In the genomic region with DNA sequence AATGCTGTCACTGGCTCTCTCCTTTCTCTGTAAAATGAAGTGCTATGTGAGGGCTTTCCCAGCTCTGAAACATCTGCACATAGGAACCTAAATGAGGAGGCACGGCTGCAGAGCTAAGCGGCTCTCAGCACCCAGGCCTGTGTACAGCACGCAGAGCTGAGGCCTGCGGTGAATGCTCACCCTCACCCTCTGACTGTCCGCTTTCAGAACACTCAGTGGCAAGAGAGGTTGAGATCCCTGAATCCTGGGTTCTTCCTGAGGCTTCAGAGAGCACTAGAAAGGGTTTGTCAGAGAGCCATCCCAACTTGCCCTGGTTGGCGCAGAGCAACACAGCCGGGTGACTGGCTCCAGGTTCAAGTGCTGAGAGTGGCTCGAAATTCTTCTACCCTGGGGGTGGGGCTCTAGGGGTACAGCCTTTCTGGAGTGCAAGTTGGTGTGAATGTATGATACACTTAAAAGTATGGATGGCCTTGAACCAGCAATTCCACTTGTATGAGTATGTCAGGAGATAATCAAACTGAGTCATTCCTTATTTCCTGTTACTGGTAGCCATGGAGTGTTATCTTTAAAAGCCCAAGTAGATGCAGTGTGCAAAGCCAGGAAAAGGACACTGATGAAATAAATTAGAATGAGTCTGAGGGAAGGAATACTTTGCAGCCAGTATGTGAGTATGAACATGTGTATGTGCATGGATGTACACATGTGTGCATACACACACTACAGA, we compare ENCODE assay signal across 1 cellular context.
TF ChIP-seq lines count a peak whose summit lies in the region.

No MANE protein-coding gene starts in this region.

TF ChIP-seq in HepG2, 621 proteins besides CTCF, POLR2A, EP300 and RAD21 (continues in another document):
- TF ChIP-seq ZBTB20 (CRISPR knock-in tag; IDR thresholded peaks at IDR 0.05; ENCODE audit: borderline replicate concordance, low read depth) (peak; percentile 45; the same call in 1 of the 2 replicates), GABPB1 (CRISPR knock-in tag; IDR thresholded peaks at IDR 0.05) (0 out of 2 replicates have a peak, but pooled peaks have one; percentile 3), ZNF644 (CRISPR knock-in tag; IDR thresholded peaks at IDR 0.05; ENCODE audit: low read depth) (no peak), ATF7 (IDR thresholded peaks at IDR 0.05) (no peak), ATF7 (CRISPR knock-in tag; IDR thresholded peaks at IDR 0.05) (no peak), MEF2D (CRISPR knock-in tag; IDR thresholded peaks at IDR 0.05) (peak; percentile 33; the same call in 1 of the 2 replicates), FOSL2 (CRISPR knock-in tag; IDR thresholded peaks at IDR 0.05) (peak; percentile 86), TCF7 (IDR thresholded peaks at IDR 0.05; ENCODE audit: low read depth) (peak; percentile 31; the same call in 1 of the 2 replicates), RARA (CRISPR knock-in tag; IDR thresholded peaks at IDR 0.05) (peak; percentile 66), MED1 (CRISPR knock-in tag; IDR thresholded peaks at IDR 0.05) (peak; percentile 96), SAP130 (CRISPR knock-in tag; IDR thresholded peaks at IDR 0.05; ENCODE audit: low read depth) (peak; percentile 38), ELF3 (CRISPR knock-in tag; IDR thresholded peaks at IDR 0.05) (0 out of 2 replicates have a peak, but pooled peaks have one; percentile 14), ZNF335 (CRISPR knock-in tag; IDR thresholded peaks at IDR 0.05) (0 out of 2 replicates have a peak, but pooled peaks have one; percentile 31), RXRB (CRISPR knock-in tag; IDR thresholded peaks at IDR 0.05; ENCODE audit: borderline replicate concordance) (peak; percentile 41; the same call in 1 of the 2 replicates), ZNF501 (CRISPR knock-in tag; IDR thresholded peaks at IDR 0.05) (peak; percentile 48; the same call in 1 of the 2 replicates), SP5 (CRISPR knock-in tag; IDR thresholded peaks at IDR 0.05; ENCODE audit: borderline replicate concordance, low read depth) (0 out of 2 replicates have a peak, but pooled peaks have one; percentile 40)
- TF ChIP-seq, protein P1, sequence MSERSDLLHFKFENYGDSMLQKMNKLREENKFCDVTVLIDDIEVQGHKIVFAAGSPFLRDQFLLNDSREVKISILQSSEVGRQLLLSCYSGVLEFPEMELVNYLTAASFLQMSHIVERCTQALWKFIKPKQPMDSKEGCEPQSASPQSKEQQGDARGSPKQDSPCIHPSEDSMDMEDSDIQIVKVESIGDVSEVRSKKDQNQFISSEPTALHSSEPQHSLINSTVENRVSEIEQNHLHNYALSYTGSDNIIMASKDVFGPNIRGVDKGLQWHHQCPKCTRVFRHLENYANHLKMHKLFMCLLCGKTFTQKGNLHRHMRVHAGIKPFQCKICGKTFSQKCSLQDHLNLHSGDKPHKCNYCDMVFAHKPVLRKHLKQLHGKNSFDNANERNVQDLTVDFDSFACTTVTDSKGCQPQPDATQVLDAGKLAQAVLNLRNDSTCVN (CRISPR knock-in tag; IDR thresholded peaks at IDR 0.05; ENCODE audit: borderline replicate concordance): 0 out of 2 replicates have a peak, but pooled peaks have one; percentile 18
- TF ChIP-seq, protein P2, sequence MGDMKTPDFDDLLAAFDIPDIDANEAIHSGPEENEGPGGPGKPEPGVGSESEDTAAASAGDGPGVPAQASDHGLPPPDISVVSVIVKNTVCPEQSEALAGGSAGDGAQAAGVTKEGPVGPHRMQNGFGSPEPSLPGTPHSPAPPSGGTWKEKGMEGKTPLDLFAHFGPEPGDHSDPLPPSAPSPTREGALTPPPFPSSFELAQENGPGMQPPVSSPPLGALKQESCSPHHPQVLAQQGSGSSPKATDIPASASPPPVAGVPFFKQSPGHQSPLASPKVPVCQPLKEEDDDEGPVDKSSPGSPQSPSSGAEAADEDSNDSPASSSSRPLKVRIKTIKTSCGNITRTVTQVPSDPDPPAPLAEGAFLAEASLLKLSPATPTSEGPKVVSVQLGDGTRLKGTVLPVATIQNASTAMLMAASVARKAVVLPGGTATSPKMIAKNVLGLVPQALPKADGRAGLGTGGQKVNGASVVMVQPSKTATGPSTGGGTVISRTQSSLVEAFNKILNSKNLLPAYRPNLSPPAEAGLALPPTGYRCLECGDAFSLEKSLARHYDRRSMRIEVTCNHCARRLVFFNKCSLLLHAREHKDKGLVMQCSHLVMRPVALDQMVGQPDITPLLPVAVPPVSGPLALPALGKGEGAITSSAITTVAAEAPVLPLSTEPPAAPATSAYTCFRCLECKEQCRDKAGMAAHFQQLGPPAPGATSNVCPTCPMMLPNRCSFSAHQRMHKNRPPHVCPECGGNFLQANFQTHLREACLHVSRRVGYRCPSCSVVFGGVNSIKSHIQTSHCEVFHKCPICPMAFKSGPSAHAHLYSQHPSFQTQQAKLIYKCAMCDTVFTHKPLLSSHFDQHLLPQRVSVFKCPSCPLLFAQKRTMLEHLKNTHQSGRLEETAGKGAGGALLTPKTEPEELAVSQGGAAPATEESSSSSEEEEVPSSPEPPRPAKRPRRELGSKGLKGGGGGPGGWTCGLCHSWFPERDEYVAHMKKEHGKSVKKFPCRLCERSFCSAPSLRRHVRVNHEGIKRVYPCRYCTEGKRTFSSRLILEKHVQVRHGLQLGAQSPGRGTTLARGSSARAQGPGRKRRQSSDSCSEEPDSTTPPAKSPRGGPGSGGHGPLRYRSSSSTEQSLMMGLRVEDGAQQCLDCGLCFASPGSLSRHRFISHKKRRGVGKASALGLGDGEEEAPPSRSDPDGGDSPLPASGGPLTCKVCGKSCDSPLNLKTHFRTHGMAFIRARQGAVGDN (CRISPR knock-in tag; IDR thresholded peaks at IDR 0.05): peak; percentile 90
- TF ChIP-seq, protein P3, sequence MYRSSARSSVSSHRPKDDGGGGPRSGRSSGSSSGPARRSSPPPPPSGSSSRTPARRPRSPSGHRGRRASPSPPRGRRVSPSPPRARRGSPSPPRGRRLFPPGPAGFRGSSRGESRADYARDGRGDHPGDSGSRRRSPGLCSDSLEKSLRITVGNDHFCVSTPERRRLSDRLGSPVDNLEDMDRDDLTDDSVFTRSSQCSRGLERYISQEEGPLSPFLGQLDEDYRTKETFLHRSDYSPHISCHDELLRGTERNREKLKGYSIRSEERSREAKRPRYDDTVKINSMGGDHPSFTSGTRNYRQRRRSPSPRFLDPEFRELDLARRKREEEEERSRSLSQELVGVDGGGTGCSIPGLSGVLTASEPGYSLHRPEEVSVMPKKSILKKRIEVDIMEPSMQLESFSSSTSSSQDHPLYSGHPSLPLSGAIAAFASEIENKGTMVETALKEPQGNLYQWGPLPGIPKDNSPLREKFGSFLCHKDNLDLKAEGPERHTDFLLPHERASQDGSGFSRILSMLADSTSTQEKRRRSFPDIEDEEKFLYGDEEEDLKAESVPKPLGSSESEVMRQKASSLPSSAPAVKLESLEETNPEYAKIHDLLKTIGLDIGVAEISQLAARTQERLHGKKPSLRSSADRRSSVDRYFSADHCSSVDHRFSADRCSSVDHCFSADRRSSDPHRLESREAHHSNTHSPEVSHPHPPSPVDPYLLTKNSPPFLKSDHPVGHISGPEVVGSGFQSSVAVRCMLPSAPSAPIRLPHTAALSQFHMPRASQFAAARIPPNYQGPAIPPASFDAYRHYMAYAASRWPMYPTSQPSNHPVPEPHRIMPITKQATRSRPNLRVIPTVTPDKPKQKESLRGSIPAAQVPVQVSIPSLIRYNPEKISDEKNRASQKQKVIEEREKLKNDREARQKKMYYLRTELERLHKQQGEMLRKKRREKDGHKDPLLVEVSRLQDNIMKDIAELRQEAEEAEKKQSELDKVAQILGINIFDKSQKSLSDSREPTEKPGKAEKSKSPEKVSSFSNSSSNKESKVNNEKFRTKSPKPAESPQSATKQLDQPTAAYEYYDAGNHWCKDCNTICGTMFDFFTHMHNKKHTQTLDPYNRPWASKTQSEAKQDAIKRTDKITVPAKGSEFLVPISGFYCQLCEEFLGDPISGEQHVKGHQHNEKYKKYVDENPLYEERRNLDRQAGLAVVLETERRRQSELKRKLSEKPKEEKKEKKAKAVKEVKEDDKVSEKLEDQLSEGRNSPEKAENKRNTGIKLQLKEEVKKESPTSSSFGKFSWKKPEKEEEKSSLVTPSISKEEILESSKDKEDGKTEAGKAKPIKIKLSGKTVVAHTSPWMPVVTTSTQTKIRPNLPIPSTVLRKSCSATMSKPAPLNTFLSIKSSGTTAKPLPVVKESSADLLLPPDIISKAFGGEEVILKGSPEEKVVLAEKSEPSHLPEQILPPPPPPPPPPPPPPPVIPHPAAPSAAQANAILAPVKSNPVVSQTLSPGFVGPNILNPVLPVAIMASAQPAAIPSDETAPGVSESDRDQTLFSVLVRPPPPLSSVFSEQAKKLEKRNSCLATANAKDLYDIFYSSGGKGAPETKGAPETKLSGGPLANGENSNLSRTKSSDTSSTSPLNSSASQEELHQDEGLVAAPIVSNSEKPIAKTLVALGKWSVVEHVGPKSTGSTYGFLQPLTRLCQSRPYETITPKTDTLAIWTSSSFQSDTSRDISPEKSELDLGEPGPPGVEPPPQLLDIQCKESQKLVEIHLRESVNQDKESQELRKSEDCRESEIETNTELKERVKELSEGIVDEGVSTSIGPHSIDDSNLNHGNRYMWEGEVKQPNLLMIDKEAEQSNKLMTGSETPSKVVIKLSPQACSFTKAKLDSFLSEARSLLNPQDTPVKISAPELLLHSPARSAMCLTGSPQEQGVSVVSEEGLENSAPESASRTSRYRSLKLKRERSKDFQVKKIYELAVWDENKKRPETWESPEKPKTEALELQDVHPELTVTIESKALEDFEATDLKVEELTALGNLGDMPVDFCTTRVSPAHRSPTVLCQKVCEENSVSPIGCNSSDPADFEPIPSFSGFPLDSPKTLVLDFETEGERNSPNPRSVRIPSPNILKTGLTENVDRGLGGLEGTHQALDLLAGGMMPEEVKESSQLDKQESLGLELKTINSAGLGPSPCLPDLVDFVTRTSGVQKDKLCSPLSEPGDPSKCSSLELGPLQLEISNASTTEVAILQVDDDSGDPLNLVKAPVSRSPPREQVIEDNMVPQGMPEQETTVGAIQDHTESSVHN (CRISPR knock-in tag; IDR thresholded peaks at IDR 0.05): no peak
- TF ChIP-seq, protein P4, sequence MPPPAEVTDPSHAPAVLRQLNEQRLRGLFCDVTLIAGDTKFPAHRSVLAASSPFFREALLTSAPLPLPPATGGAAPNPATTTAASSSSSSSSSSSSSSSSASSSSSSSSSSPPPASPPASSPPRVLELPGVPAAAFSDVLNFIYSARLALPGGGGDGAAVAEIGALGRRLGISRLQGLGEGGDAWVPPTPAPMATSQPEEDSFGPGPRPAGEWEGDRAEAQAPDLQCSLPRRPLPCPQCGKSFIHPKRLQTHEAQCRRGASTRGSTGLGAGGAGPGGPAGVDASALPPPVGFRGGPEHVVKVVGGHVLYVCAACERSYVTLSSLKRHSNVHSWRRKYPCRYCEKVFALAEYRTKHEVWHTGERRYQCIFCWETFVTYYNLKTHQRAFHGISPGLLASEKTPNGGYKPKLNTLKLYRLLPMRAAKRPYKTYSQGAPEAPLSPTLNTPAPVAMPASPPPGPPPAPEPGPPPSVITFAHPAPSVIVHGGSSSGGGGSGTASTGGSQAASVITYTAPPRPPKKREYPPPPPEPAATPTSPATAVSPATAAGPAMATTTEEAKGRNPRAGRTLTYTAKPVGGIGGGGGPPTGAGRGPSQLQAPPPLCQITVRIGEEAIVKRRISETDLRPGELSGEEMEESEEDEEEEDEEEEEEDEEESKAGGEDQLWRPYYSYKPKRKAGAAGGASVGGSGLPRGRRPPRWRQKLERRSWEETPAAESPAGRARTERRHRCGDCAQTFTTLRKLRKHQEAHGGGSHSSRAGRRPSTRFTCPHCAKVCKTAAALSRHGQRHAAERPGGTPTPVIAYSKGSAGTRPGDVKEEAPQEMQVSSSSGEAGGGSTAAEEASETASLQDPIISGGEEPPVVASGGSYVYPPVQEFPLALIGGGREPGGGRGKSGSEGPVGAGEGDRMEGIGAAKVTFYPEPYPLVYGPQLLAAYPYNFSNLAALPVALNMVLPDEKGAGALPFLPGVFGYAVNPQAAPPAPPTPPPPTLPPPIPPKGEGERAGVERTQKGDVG (CRISPR knock-in tag; IDR thresholded peaks at IDR 0.05; ENCODE audit: borderline replicate concordance): peak; percentile 77; the same call in 1 of the 2 replicates
- TF ChIP-seq, protein P5, sequence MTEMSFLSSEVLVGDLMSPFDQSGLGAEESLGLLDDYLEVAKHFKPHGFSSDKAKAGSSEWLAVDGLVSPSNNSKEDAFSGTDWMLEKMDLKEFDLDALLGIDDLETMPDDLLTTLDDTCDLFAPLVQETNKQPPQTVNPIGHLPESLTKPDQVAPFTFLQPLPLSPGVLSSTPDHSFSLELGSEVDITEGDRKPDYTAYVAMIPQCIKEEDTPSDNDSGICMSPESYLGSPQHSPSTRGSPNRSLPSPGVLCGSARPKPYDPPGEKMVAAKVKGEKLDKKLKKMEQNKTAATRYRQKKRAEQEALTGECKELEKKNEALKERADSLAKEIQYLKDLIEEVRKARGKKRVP (CRISPR knock-in tag; IDR thresholded peaks at IDR 0.05): peak in 1 of 2 experiments; percentile 82; a peak in 2 of 4 replicates
- TF ChIP-seq, protein P6, sequence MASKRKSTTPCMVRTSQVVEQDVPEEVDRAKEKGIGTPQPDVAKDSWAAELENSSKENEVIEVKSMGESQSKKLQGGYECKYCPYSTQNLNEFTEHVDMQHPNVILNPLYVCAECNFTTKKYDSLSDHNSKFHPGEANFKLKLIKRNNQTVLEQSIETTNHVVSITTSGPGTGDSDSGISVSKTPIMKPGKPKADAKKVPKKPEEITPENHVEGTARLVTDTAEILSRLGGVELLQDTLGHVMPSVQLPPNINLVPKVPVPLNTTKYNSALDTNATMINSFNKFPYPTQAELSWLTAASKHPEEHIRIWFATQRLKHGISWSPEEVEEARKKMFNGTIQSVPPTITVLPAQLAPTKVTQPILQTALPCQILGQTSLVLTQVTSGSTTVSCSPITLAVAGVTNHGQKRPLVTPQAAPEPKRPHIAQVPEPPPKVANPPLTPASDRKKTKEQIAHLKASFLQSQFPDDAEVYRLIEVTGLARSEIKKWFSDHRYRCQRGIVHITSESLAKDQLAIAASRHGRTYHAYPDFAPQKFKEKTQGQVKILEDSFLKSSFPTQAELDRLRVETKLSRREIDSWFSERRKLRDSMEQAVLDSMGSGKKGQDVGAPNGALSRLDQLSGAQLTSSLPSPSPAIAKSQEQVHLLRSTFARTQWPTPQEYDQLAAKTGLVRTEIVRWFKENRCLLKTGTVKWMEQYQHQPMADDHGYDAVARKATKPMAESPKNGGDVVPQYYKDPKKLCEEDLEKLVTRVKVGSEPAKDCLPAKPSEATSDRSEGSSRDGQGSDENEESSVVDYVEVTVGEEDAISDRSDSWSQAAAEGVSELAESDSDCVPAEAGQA (IDR thresholded peaks at IDR 0.05; ENCODE audit: low read depth): no peak
- TF ChIP-seq, protein P6 (CRISPR knock-in tag; IDR thresholded peaks at IDR 0.05; ENCODE audit: borderline replicate concordance): no peak
